8 cellular contexts compared by ENCODE assay signal in genomic region chrX:134460005-134460860, GRCh38. TPM values are rescaled to one million over a fixed set of nuclear protein-coding genes. Genes with fewer than 3 reads are reported as not detected.
DNase-seq lines count a peak whose midpoint lies in the region; ATAC-seq and TF ChIP-seq lines count a peak whose summit lies in the region.

Gene HPRT1, plus strand, starts transcription at chrX:134460165. Its CDS starts 147 bp downstream, at chrX:134460312.

- WGBS in right cardiac atrium = 1% methylated on average over 56 of the region's 85 CpGs
- under 1% methylated on average over 78 of the region's 85 CpGs for WGBS in urinary bladder

- ATAC-seq in HG02588 (IDR thresholded peaks at IDR 0.05; ENCODE audit: unreplicated experiment) (peak; percentile 94), right cardiac atrium (peak; percentile 99 to 100)

- no peaks in the 10 kb centered on the region for H3K27me3 ChIP-seq in right cardiac atrium (ENCODE audit: control insufficient read depth, insufficient read depth)

- no peaks in the 10 kb centered on the region for H3K9me3 ChIP-seq in right cardiac atrium (ENCODE audit: control insufficient read depth, low read length)

- intact Hi-C loops in T-helper 2 cell treated with Interferon-gamma antibody and Interleukin-4, amounts not matched to agents 100 ng/mL and 5 ng/mL, for 36 hours (cut with micrococcal nuclease) = loop anchor here (5.0 kb wide), 1 partner anchor 288 kb away; no protein-coding TSS in a partner anchor
- intact Hi-C loops in right cardiac atrium (cut with DNase I) = no loop called here

- H3K4me3 ChIP-seq in right cardiac atrium (ENCODE audit: low read length) (peak within 1 kb of the TSS; percentile 99), urinary bladder (ENCODE audit: low read depth, low read length) (peak within 1 kb of the TSS; percentile 70)

- DNase-seq in NCI-H1105 treated with DMSO at 0.1 percent for 48 hours (lab: John Stamatoyannopoulos, UW) = peak; percentile 64
- peak in 55 of 56 donors; percentile 4 to 84 (median 56) for DNase-seq in amygdala (lab: John Stamatoyannopoulos, UW)
- peak; percentile 83 to 94 (median 93) for DNase-seq in right cardiac atrium
- DNase-seq in putamen (ENCODE audit: low spot score) = peak; percentile 71

- H3K4me1 ChIP-seq in right cardiac atrium (ENCODE audit: control insufficient read depth, insufficient read depth, low read length) = peaks cover 2% of the 10 kb centered on the region
- H3K4me1 ChIP-seq in urinary bladder (ENCODE audit: insufficient read depth) = no peaks in the 10 kb centered on the region

- peak; percentile 55 for TF ChIP-seq POLR2A in GM10847 (IDR thresholded peaks at IDR 0.05; ENCODE audit: extremely low read depth, insufficient read length)

- no peaks in the 10 kb centered on the region for H3K36me3 ChIP-seq in urinary bladder (ENCODE audit: insufficient read depth)

- H3K27ac ChIP-seq in right cardiac atrium (ENCODE audit: low read length) (peak within 1 kb of the TSS; percentile 96), urinary bladder (ENCODE audit: low read depth) (peak within 1 kb of the TSS; percentile 73)

RNA-seq across cellular contexts. Expression of gene HPRT1, which starts in this region (rescaled TPM):
- 109 TPM in 2 replicates for total RNA-seq in T-helper 2 cell treated with Interferon-gamma antibody and Interleukin-4, amounts not matched to agents 100 ng/mL and 5 ng/mL, for 36 hours
- total RNA-seq in right cardiac atrium (10 to 100 TPM; 20.5 to 24.2 (median 21.8) TPM), urinary bladder (19.4 TPM)
- polyA plus RNA-seq in right cardiac atrium (31.3 TPM), urinary bladder (21.9 TPM)

Comparison
In these comparisons a context has a peak if more than half of its experiments do, and no peak if none do; other contexts are left out.
1. Peak in every context shown above with its lines: DNase-seq, ATAC-seq, H3K4me3 ChIP-seq and H3K27ac ChIP-seq.